Comparison of ENCODE assay signal across 16 cellular contexts in the genomic region with DNA sequence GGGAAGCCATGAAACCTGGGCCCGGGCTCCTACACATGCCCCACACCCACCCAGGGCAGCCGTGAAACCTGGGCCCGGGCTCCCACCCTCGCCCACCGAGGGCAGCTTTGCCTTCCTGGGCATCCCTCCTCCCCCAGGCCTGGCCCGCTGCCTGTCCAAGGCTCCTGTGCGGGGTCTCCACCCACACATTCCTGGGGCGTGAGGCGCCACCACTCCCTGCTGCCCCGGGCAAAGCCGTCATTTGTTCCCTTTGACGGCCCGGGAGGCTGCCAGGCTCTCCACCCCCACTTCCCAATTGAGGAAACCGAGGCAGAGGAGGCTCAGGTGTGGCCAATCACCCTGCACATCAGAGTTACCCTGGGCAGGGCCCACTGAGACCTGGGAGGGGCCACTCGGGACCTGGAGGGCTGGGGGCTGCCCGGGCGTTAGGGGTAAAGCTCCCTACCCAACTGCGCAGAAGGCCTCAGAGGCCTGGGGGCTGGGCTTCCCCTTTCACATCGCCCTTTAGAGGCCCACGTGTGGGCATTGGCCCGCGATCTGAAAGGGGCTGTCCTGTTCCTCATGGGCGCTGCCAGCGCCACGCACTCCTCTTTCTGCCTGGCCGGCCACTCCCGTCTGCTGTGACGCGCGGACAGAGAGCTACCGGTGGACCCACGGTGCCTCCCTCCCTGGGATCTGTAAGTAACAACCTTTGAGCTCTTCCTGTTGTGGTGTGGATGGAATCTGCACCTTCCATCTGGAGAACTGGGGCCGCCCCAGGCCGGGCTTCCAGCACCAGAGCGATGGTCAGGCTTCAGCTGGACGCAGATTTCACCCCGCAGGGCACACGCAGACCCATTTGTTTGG. TPM values are rescaled to one million over a fixed set of nuclear protein-coding genes. Genes with fewer than 3 reads are reported as not detected.
DNase-seq lines count a peak whose midpoint lies in the region; ATAC-seq, FAIRE-seq and TF ChIP-seq lines count a peak whose summit lies in the region.
"Had no signal": no experiment of that assay in that cellular context is flagged by ENCODE, and none has a peak within 500 bp of the region (broad histone marks: within the 10 kb centered on the region; RNA-seq: fewer than 3 reads in every experiment).

A gene (plus strand): TSS at position 237 of the 846 bp plus-strand sequence. CDS start 1,947 bp downstream, outside the sequence.

- TF ChIP-seq EP300 in tibial nerve (IDR thresholded peaks at IDR 0.05): no peak

- 82% methylated on average over 37 of the region's 38 CpGs for WGBS in hepatocyte (ENCODE audit: low lambda C conversion rate, missing lambda C conversion rate)
- 20 to 59% (median 47%) methylated on average over 38 of the region's 38 CpGs for WGBS in small intestine, 3 donors
- WGBS in tibial nerve, 2 donors: 61 to 71% methylated on average over 31 to 33 of the region's 38 CpGs
- WGBS in thyroid gland, 2 donors: 86 to 87% methylated on average over 7 to 37 of the region's 38 CpGs

- no peak within 1 kb of the TSS for H3K4me3 ChIP-seq in RWPE2 (ENCODE audit: severe bottlenecking)
- H3K4me3 ChIP-seq in hepatocyte: no peak within 1 kb of the TSS
- no peak within 1 kb of the TSS for H3K4me3 ChIP-seq in small intestine (ENCODE audit: low read depth in 1 of 2, low read length in 2 of 2)
- no peak within 1 kb of the TSS for H3K4me3 ChIP-seq in tibial nerve
- H3K4me3 ChIP-seq in thyroid gland (replicated peaks in 1 of 3): no peak within 1 kb of the TSS
- H3K4me3 ChIP-seq: SJSA1 had no signal

- intact Hi-C loops in thyroid gland (cut with DNase I): no loop called here

- H3K4me2 ChIP-seq in hepatocyte: no peak within 1 kb of the TSS

- H3K79me2 ChIP-seq in hepatocyte: no peaks in the 10 kb centered on the region

- no peaks in the 10 kb centered on the region for H4K20me1 ChIP-seq in hepatocyte (ENCODE audit: insufficient read depth, poor library complexity, severe bottlenecking)

- no peaks in the 10 kb centered on the region for H3K36me3 ChIP-seq in RWPE2 (ENCODE audit: low read depth)
- no peaks in the 10 kb centered on the region for H3K36me3 ChIP-seq in hepatocyte (replicated peaks; ENCODE audit: insufficient read depth, low read depth)
- no peaks in the 10 kb centered on the region for H3K36me3 ChIP-seq in small intestine (ENCODE audit: control insufficient read depth in 2 of 2, insufficient read depth in 2 of 2, low read length in 2 of 2)
- H3K36me3 ChIP-seq in tibial nerve: no peaks in the 10 kb centered on the region
- no peaks in the 10 kb centered on the region for H3K36me3 ChIP-seq in thyroid gland
- H3K36me3 ChIP-seq: SJSA1, WERI-Rb-1 had no signal

- DNase-seq in HS-27A (ENCODE audit: low read depth): peak; percentile 22
- peak; percentile 88 for DNase-seq in RWPE2 (ENCODE audit: low spot score)
- DNase-seq in hepatocyte (ENCODE audit: low spot score): no peak
- peak; percentile 76 for DNase-seq in small intestine
- DNase-seq in tibial nerve (ENCODE audit: low spot score in 2 of 2): no peak
- no peak for DNase-seq in thyroid gland
- no peak for DNase-seq in 8988T
- DNase-seq: activated CD8-positive, alpha-beta memory T cell treated with anti-CD3 and anti-CD28 coated beads, Interleukin-2, amount 10 ng/mL, durations not matched to agents 7 days and 5 days; COR-L47; immature natural killer cell; NCI-H1092 treated with DMSO at 0.1 percent for 48 hours; NCI-H524; WERI-Rb-1 had no signal

- ATAC-seq in RWPE2 (ENCODE audit: low read depth): peak; percentile 75
- ATAC-seq: activated CD8-positive, alpha-beta memory T cell treated with anti-CD3 and anti-CD28 coated beads, Interleukin-2, amount 10 ng/mL, durations not matched to agents 7 days and 5 days had no signal

- TF ChIP-seq POLR2A in tibial nerve (IDR thresholded peaks at IDR 0.05): no peak
- no peak for TF ChIP-seq POLR2A in thyroid gland (IDR thresholded peaks at IDR 0.05)

- no peak within 1 kb of the TSS for H2AFZ ChIP-seq in hepatocyte

- no peaks in the 10 kb centered on the region for H3K9me2 ChIP-seq in hepatocyte (replicated peaks; ENCODE audit: insufficient read depth)

- H3K4me1 ChIP-seq in RWPE2 (ENCODE audit: insufficient read depth, poor library complexity, severe bottlenecking) (peaks cover 28% of the 10 kb centered on the region), hepatocyte (ENCODE audit: insufficient read depth) (peaks cover 7% of the 10 kb centered on the region), small intestine (ENCODE audit: control insufficient read depth in 2 of 2, insufficient read depth in 1 of 2, low read depth in 1 of 2, low read length in 1 of 2) (no peaks in the 10 kb centered on the region), tibial nerve (no peaks in the 10 kb centered on the region), thyroid gland (peaks cover 4 to 5% of the 10 kb centered on the region in 2 donors)
- H3K4me1 ChIP-seq: SJSA1 had no signal

- no peaks in the 10 kb centered on the region for H3K27me3 ChIP-seq in RWPE2 (ENCODE audit: insufficient read depth, poor library complexity, severe bottlenecking)
- H3K27me3 ChIP-seq in hepatocyte: no peaks in the 10 kb centered on the region
- no peaks in the 10 kb centered on the region for H3K27me3 ChIP-seq in small intestine (ENCODE audit: control insufficient read depth in 2 of 2, insufficient read depth in 2 of 2, low read length in 2 of 2)
- peaks cover 0 to 14% of the 10 kb centered on the region in 2 donors for H3K27me3 ChIP-seq in tibial nerve
- H3K27me3 ChIP-seq in thyroid gland: no peaks in the 10 kb centered on the region

- no peaks in the 10 kb centered on the region for H3K9me3 ChIP-seq in RWPE2 (ENCODE audit: severe bottlenecking)
- H3K9me3 ChIP-seq in hepatocyte (ENCODE audit: low read depth): no peaks in the 10 kb centered on the region
- H3K9me3 ChIP-seq in small intestine (ENCODE audit: control insufficient read depth, low read depth): no peaks in the 10 kb centered on the region
- peaks cover 0 to 8% (median 0%) of the 10 kb centered on the region in 4 donors for H3K9me3 ChIP-seq in tibial nerve
- no peaks in the 10 kb centered on the region for H3K9me3 ChIP-seq in thyroid gland

- peak within 1 kb of the TSS; percentile 48 for H3K27ac ChIP-seq in RWPE2 (ENCODE audit: poor library complexity, severe bottlenecking)
- H3K27ac ChIP-seq in hepatocyte: peak within 1 kb of the TSS; percentile 46
- H3K27ac ChIP-seq in small intestine (ENCODE audit: low read depth in 1 of 2, low read length in 1 of 2): no peak within 1 kb of the TSS
- H3K27ac ChIP-seq in tibial nerve: no peak within 1 kb of the TSS
- no peak within 1 kb of the TSS for H3K27ac ChIP-seq in thyroid gland
- H3K27ac ChIP-seq: HL-60, SJSA1, WERI-Rb-1 had no signal

- no peak for FAIRE-seq in small intestine (lab: Jason Lieb, UNC)

- TF ChIP-seq CTCF in RWPE2 (IDR thresholded peaks at IDR 0.05; ENCODE audit: poor library complexity, severe bottlenecking) (no peak), hepatocyte (IDR thresholded peaks at IDR 0.05; ENCODE audit: poor library complexity) (no peak), tibial nerve (IDR thresholded peaks at IDR 0.05) (no peak), thyroid gland (IDR thresholded peaks at IDR 0.05) (no peak)

RNA-seq across cellular contexts. Expression of the gene that starts here (rescaled TPM):
- total RNA-seq in hepatocyte (2.4 and 2.5 TPM in 2 replicates), tibial nerve (1 to 10 TPM in 1 of 4 donors, not detected in 3; 1.5 TPM), thyroid gland (not detected)
- polyA plus RNA-seq in hepatocyte (5.6 and 8.0 TPM in 2 replicates), small intestine (1 to 10 TPM; 1.3 to 5.1 (median 3.8) TPM)
- total RNA-seq: activated CD8-positive, alpha-beta memory T cell treated with anti-CD3 and anti-CD28 coated beads, Interleukin-2, amount 10 ng/mL, durations not matched to agents 7 days and 5 days; natural killer cell treated with Interleukin-12 subunit alpha and Interleukin-12 subunit beta and Interleukin-15 and Interleukin-18, amount 100 ng/mL, for 72 hours; SJSA1 had no signal
- polyA plus RNA-seq: immature natural killer cell had no signal

Comparison
In these comparisons a context has a peak if more than half of its experiments do, and no peak if none do; other contexts are left out.
1. DNase-seq: peak in HS-27A (single experiment), RWPE2 (single experiment) and small intestine (single experiment); none in hepatocyte (single experiment), tibial nerve (0 of 2), thyroid gland (0 of 2) and 8988T (single experiment).
2. H3K27ac ChIP-seq: peak in RWPE2 (single experiment) and hepatocyte (single experiment); none in small intestine (0 of 2), tibial nerve (0 of 4) and thyroid gland (0 of 3).